In genomic region chr5:138507114-138507380, GRCh38 we compare ENCODE assay signal across 7 cellular contexts. TPM values are rescaled to one million over a fixed set of nuclear protein-coding genes. Genes with fewer than 3 reads are reported as not detected.
DNase-seq lines count a peak whose midpoint lies in the region; ATAC-seq and TF ChIP-seq lines count a peak whose summit lies in the region.
"Not testable (repeated sequence)": the region's sequence is repeated elsewhere in the genome, so short reads cannot be mapped to it uniquely, and the experiment has no call there.

No MANE protein-coding gene starts in this region.

- H3K36me3 ChIP-seq in upper lobe of right lung: peaks cover 58% of the 10 kb centered on the region

- intact Hi-C loops in activated CD8-positive, alpha-beta T cell treated with anti-CD3 and anti-CD28 coated beads for 36 hours (cut with micrococcal nuclease); upper lobe of right lung (cut with DNase I): not testable (repeated sequence)
- intact Hi-C loops in MCF 10A (cut with micrococcal nuclease): loop anchor here (10.0 kb wide), 1 partner anchor 152 kb away; the partner anchor contains the start of gene KDM3B

- TF ChIP-seq CTCF in AG09319 (IDR thresholded peaks at IDR 0.05; ENCODE audit: low read depth, low read length); HFFc6 (IDR thresholded peaks at IDR 0.05); activated CD8-positive, alpha-beta T cell treated with anti-CD3 and anti-CD28 coated beads for 36 hours (IDR thresholded peaks at IDR 0.05); MCF 10A (IDR thresholded peaks at IDR 0.05; ENCODE audit: unreplicated experiment); fibroblast of villous mesenchyme (IDR thresholded peaks at IDR 0.05; ENCODE audit: insufficient read depth, low read depth, low read length); neural crest cell (conservative IDR thresholded peaks at IDR 0.05); upper lobe of right lung (IDR thresholded peaks at IDR 0.05): not testable (repeated sequence)

- not testable (repeated sequence) for H3K4me3 Mint-ChIP-seq in HFFc6; activated CD8-positive, alpha-beta T cell treated with anti-CD3 and anti-CD28 coated beads for 36 hours; neural crest cell
- peak overlapping the region; percentile 62 for H3K4me3 Mint-ChIP-seq in MCF 10A (ENCODE audit: unreplicated experiment)

- H3K27ac Mint-ChIP-seq in HFFc6 (peak overlapping the region; percentile 20; the same call in 1 of the 2 replicates), MCF 10A (ENCODE audit: low read depth, unreplicated experiment) (peak overlapping the region; percentile 80), neural crest cell (ENCODE audit: unreplicated experiment) (peak overlapping the region; percentile 75)
- H3K27ac Mint-ChIP-seq in activated CD8-positive, alpha-beta T cell treated with anti-CD3 and anti-CD28 coated beads for 36 hours: peak overlapping the region; percentile 59

- not testable (repeated sequence) for H3K27me3 ChIP-seq in upper lobe of right lung

- H3K9me3 ChIP-seq in upper lobe of right lung: not testable (repeated sequence)

- peaks cover 31% of the 10 kb centered on the region for H3K36me3 Mint-ChIP-seq in HFFc6 (ENCODE audit: low read depth)
- H3K36me3 Mint-ChIP-seq in activated CD8-positive, alpha-beta T cell treated with anti-CD3 and anti-CD28 coated beads for 36 hours (ENCODE audit: low read depth): peaks cover 30% of the 10 kb centered on the region
- H3K36me3 Mint-ChIP-seq in MCF 10A (ENCODE audit: insufficient read depth, unreplicated experiment): peaks cover 69% of the 10 kb centered on the region
- H3K36me3 Mint-ChIP-seq in neural crest cell (ENCODE audit: low read depth): not testable (repeated sequence)

- H3K4me1 Mint-ChIP-seq in HFFc6 (ENCODE audit: low read depth) (peaks cover 25% of the 10 kb centered on the region), MCF 10A (ENCODE audit: insufficient read depth, unreplicated experiment) (peaks cover 56% of the 10 kb centered on the region)
- not testable (repeated sequence) for H3K4me1 Mint-ChIP-seq in activated CD8-positive, alpha-beta T cell treated with anti-CD3 and anti-CD28 coated beads for 36 hours (ENCODE audit: low read depth); neural crest cell

- not testable (repeated sequence) for BruUV-seq in MCF 10A (replicated peaks; lab: Mats Ljungman, UMichigan)

- H3K27me3 Mint-ChIP-seq in HFFc6 (ENCODE audit: insufficient read depth); activated CD8-positive, alpha-beta T cell treated with anti-CD3 and anti-CD28 coated beads for 36 hours; MCF 10A (ENCODE audit: insufficient read depth, unreplicated experiment); neural crest cell (ENCODE audit: low read depth): not testable (repeated sequence)

- ATAC-seq in activated CD8-positive, alpha-beta T cell treated with anti-CD3 and anti-CD28 coated beads for 36 hours; upper lobe of right lung: not testable (repeated sequence)

- H3K27ac ChIP-seq in upper lobe of right lung: peak overlapping the region; percentile 47

- H3K9me3 Mint-ChIP-seq in HFFc6; activated CD8-positive, alpha-beta T cell treated with anti-CD3 and anti-CD28 coated beads for 36 hours; MCF 10A (ENCODE audit: unreplicated experiment); neural crest cell: not testable (repeated sequence)

- DNase-seq in AG09319 (ENCODE audit: extremely low read depth, low read depth) (peak; percentile 37), fibroblast of villous mesenchyme (ENCODE audit: low read depth) (peak; percentile 14)
- DNase-seq in HFFc6; activated CD8-positive, alpha-beta T cell treated with anti-CD3 and anti-CD28 coated beads for 36 hours; MCF 10A (ENCODE audit: unreplicated experiment); neural crest cell (ENCODE audit: low read depth, low spot score); upper lobe of right lung: not testable (repeated sequence)

- POLR2A ChIA-PET in activated CD8-positive, alpha-beta T cell treated with anti-CD3 and anti-CD28 coated beads for 36 hours (lab: Charles Lee): not testable (repeated sequence)
- POLR2A ChIA-PET in MCF 10A (lab: Yijun Ruan, JAX): interaction anchor here (0.9 to 16.1 kb wide), 7 partner anchors 9 to 68 kb away, joined by 4 to 626 read pairs (median 23); partner anchors contain the start of genes EGR1, ETF1 and HSPA9

- peaks cover 13% of the 10 kb centered on the region for H3K4me1 ChIP-seq in upper lobe of right lung

- not testable (repeated sequence) for H3K4me3 ChIP-seq in fibroblast of villous mesenchyme (ENCODE audit: low read depth, low read length); upper lobe of right lung

- CTCF ChIA-PET in activated CD8-positive, alpha-beta T cell treated with anti-CD3 and anti-CD28 coated beads for 36 hours (lab: Charles Lee): interaction anchor here (0.9 kb wide), 1 partner anchor 58 kb away, joined by 3 read pairs; no protein-coding TSS in a partner anchor
- CTCF ChIA-PET in MCF 10A (lab: Yijun Ruan, JAX): interaction anchor here (0.5 to 6.5 kb wide), 6 partner anchors 9 to 72 kb away, joined by 3 to 166 read pairs (median 6); partner anchors contain the start of gene ETF1

RNA-seq across cellular contexts. Expression of gene ETF1, which starts 36.0 kb away (rescaled TPM):
- 100 to 1,000 TPM; 133 to 153 (median 148) TPM for total RNA-seq in HFFc6 (2021; fragmentation: NEBNext Ultra II Directional; extraction: Animal tissue kit (Norgen Biotek cat#: 25700))
- 100 to 1,000 TPM; 154 to 161 TPM for total RNA-seq in activated CD8-positive, alpha-beta T cell treated with anti-CD3 and anti-CD28 coated beads for 36 hours
- total RNA-seq in MCF 10A (2022): 307 and 349 TPM in 2 replicates
- total RNA-seq in fibroblast of villous mesenchyme: 126 and 160 TPM in 2 replicates
- 101 and 107 TPM in 2 replicates for total RNA-seq in neural crest cell
- 114 TPM for total RNA-seq in upper lobe of right lung

RNA-seq across cellular contexts. Expression of gene EGR1, which starts 41.8 kb away (rescaled TPM):
- total RNA-seq in HFFc6 (2021; fragmentation: NEBNext Ultra II Directional; extraction: Animal tissue kit (Norgen Biotek cat#: 25700)): 100 to 1,000 TPM in 5 of 6 experiments, 10 to 100 TPM in 1; 58.3 to 156 (median 135) TPM
- total RNA-seq in activated CD8-positive, alpha-beta T cell treated with anti-CD3 and anti-CD28 coated beads for 36 hours: 10 to 100 TPM; 46.0 to 46.4 TPM
- total RNA-seq in MCF 10A (2022) (92.3 and 189 TPM in 2 replicates), fibroblast of villous mesenchyme (3.5 and 6.1 TPM in 2 replicates), neural crest cell (21.5 and 26.5 TPM in 2 replicates), upper lobe of right lung (85.6 TPM)

Comparison
In these comparisons a context has a peak if more than half of its experiments do, and no peak if none do; other contexts are left out.
1. H3K27ac Mint-ChIP-seq: peak in every context shown above with its lines; median percentile 80 in MCF 10A; 75 in neural crest cell; 59 in activated CD8-positive, alpha-beta T cell treated with anti-CD3 and anti-CD28 coated beads for 36 hours; 20 in HFFc6.